In the genomic region with DNA sequence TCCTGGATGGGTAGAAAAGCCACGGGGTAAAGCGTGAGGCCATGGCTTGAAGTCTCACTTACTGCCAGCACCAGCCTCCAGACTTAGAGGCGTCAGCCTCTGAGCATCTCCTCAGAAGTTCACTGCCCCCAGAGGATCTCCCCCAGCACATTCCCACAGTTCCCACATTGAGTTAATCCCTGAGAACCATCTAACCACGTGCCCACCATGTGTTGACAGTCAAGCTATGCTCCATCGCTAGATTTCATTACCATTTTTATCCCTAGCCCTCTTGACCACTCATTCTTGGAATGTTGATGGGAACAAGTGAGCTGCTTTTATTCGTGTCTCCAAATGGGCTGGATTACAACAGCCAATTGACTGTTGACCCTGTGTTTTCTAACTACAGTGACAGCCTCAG, we compare ENCODE assay signal across 2 cellular contexts.
A peak's percentile ranks its signal among the peaks of the same experiment; 100 is the strongest.
TF ChIP-seq lines count a peak whose summit lies in the region.

No MANE protein-coding gene starts in this region.

TF ChIP-seq in HepG2, 621 proteins besides CTCF, POLR2A, EP300 and RAD21:
- TF ChIP-seq ZFP1 (CRISPR knock-in tag; IDR thresholded peaks at IDR 0.05) = peak; percentile 55; the same call in 1 of the 2 replicates
- no peak for TF ChIP-seq MXD4 (CRISPR knock-in tag; IDR thresholded peaks at IDR 0.05)
- no peak for TF ChIP-seq ETS1 (CRISPR knock-in tag; IDR thresholded peaks at IDR 0.05)
- TF ChIP-seq MNT (IDR thresholded peaks at IDR 0.05) = peak; percentile 89

TF ChIP-seq in GM12891, 5 proteins besides CTCF, POLR2A, EP300 and RAD21:
- TF ChIP-seq SPI1 (IDR thresholded peaks at IDR 0.05; ENCODE audit: low read depth, low read length) (no peak), TAF1 (IDR thresholded peaks at IDR 0.05; ENCODE audit: low read depth, low read length) (no peak), PAX5 (IDR thresholded peaks at IDR 0.05; ENCODE audit: insufficient read depth, low read length, severe bottlenecking) (no peak), POLR2AphosphoS5 (IDR thresholded peaks at IDR 0.05; ENCODE audit: low read depth, low read length) (no peak), POU2F2 (IDR thresholded peaks at IDR 0.05; ENCODE audit: low read depth, low read length) (no peak)
